In genomic region chr1:8643542-8644536, GRCh38 we compare ENCODE assay signal across 10 cellular contexts.
A peak's percentile ranks its signal among the peaks of the same experiment; 100 is the strongest.
DNase-seq lines count a peak whose midpoint lies in the region; ATAC-seq and TF ChIP-seq lines count a peak whose summit lies in the region.
"Had no signal": no experiment of that assay in that cellular context is flagged by ENCODE, and none has a peak within 500 bp of the region (broad histone marks: within the 10 kb centered on the region; RNA-seq: fewer than 3 reads in every experiment).

No MANE protein-coding gene starts in this region.

- no peak overlapping the region for H3K4me3 ChIP-seq in GM23338
- H3K4me3 ChIP-seq in LNCaP clone FGC (ENCODE audit: low read depth, low read length) = peak overlapping the region; percentile 24
- H3K4me3 ChIP-seq in trophoblast cell (ENCODE audit: low read depth, low read length) = no peak overlapping the region

- no peaks in the 10 kb centered on the region for H3K9me3 Mint-ChIP-seq in GM23338
- no peaks in the 10 kb centered on the region for H3K9me3 Mint-ChIP-seq in activated T-helper 2 cell treated with anti-CD3 and anti-CD28 coated beads, Interferon-gamma antibody, Interleukin-2, Interleukin-4, amounts not matched to agents 10 μg/mL and 5 μg/mL and 100 μg/mL, durations not matched to agents 14 hours and 24 hours and 36 hours
- H3K9me3 Mint-ChIP-seq: T-cell had no signal

- no peak overlapping the region for H3K18ac ChIP-seq in trophoblast cell (ENCODE audit: low read length)

- H3K23ac ChIP-seq in trophoblast cell (ENCODE audit: low read length) = no peak overlapping the region

- no peaks in the 10 kb centered on the region for H3K9me3 ChIP-seq in trophoblast cell (ENCODE audit: insufficient read depth, low read depth, low read length)

- H3K4me2 ChIP-seq in GM23338 (no peak overlapping the region), trophoblast cell (ENCODE audit: low read length) (no peak overlapping the region)

- no peaks in the 10 kb centered on the region for H3F3A ChIP-seq in GM23338 (replicated peaks; ENCODE audit: low read depth)

- no peak overlapping the region for H4K12ac ChIP-seq in trophoblast cell (ENCODE audit: low read depth, low read length)

- H2AFZ ChIP-seq in GM23338 (no peak overlapping the region), trophoblast cell (ENCODE audit: insufficient read depth, low read length, poor library complexity) (no peak overlapping the region)

- peaks cover 20% of the 10 kb centered on the region for H3K4me1 ChIP-seq in GM23338 (ENCODE audit: insufficient read depth)
- H3K4me1 ChIP-seq in trophoblast cell (ENCODE audit: control insufficient read depth in 1 of 2, insufficient read depth in 2 of 2, low read length in 2 of 2) = no peaks in the 10 kb centered on the region

- no peak for TF ChIP-seq CTCF in GM23338 (conservative IDR thresholded peaks at IDR 0.05; ENCODE audit: low read depth in 2 of 2)
- TF ChIP-seq CTCF in LNCaP clone FGC (IDR thresholded peaks at IDR 0.05; ENCODE audit: control insufficient read depth, extremely low read depth, insufficient read depth) = no peak

- no peak overlapping the region for H4K8ac ChIP-seq in trophoblast cell (ENCODE audit: low read depth, low read length)

- ATAC-seq in GM23338 = peak; percentile 22; the same call in 2 of the 3 replicates
- ATAC-seq: T-cell had no signal

- no peaks in the 10 kb centered on the region for H3K79me1 ChIP-seq in trophoblast cell (ENCODE audit: low read length)

- peaks cover 85% of the 10 kb centered on the region for H4K20me1 ChIP-seq in GM23338 (replicated peaks; ENCODE audit: insufficient read depth)

- no peak overlapping the region for H3K27ac ChIP-seq in GM23338 (ENCODE audit: low read depth)
- H3K27ac ChIP-seq in trophoblast cell (ENCODE audit: low read depth, low read length) = no peak overlapping the region
- H3K27ac ChIP-seq: brain microvascular endothelial cell had no signal

- no peak overlapping the region for H3K4me3 Mint-ChIP-seq in GM23338
- H3K4me3 Mint-ChIP-seq in activated T-helper 2 cell treated with anti-CD3 and anti-CD28 coated beads, Interferon-gamma antibody, Interleukin-2, Interleukin-4, amounts not matched to agents 10 μg/mL and 5 μg/mL and 100 μg/mL, durations not matched to agents 14 hours and 24 hours and 36 hours (ENCODE audit: low read depth) = no peak overlapping the region
- H3K4me3 Mint-ChIP-seq: T-cell had no signal

- no peak overlapping the region for H2BK12ac ChIP-seq in trophoblast cell (ENCODE audit: low read length)

- H2BK5ac ChIP-seq in trophoblast cell (ENCODE audit: low read depth, low read length, poor library complexity) = no peak overlapping the region

- H3K14ac ChIP-seq in trophoblast cell (ENCODE audit: low read length) = no peak overlapping the region

- H3K4ac ChIP-seq in trophoblast cell (ENCODE audit: low read depth, low read length) = peak overlapping the region; percentile 27

- H3K27ac Mint-ChIP-seq in GM23338 = peak overlapping the region; percentile 59
- H3K27ac Mint-ChIP-seq in activated T-helper 2 cell treated with anti-CD3 and anti-CD28 coated beads, Interferon-gamma antibody, Interleukin-2, Interleukin-4, amounts not matched to agents 10 μg/mL and 5 μg/mL and 100 μg/mL, durations not matched to agents 14 hours and 24 hours and 36 hours = no peak overlapping the region
- H3K27ac Mint-ChIP-seq: T-cell had no signal

- no peak overlapping the region for H2BK120ac ChIP-seq in trophoblast cell (ENCODE audit: insufficient read depth, low read length, poor library complexity)

- H3K27me3 ChIP-seq in GM23338 (ENCODE audit: insufficient read depth) (no peaks in the 10 kb centered on the region), trophoblast cell (ENCODE audit: insufficient read depth, low read length) (no peaks in the 10 kb centered on the region)
- H3K27me3 ChIP-seq: brain microvascular endothelial cell had no signal

- intact Hi-C loops in activated T-helper 2 cell treated with anti-CD3 and anti-CD28 coated beads, Interferon-gamma antibody, Interleukin-2, Interleukin-4, amounts not matched to agents 10 μg/mL and 5 μg/mL and 100 μg/mL, durations not matched to agents 14 hours and 24 hours and 36 hours (cut with micrococcal nuclease) = no loop called here

- no peak overlapping the region for H3K9ac ChIP-seq in trophoblast cell (ENCODE audit: low read length)

- H3K4me1 Mint-ChIP-seq in GM23338 = peaks cover 70% of the 10 kb centered on the region
- peaks cover 45% of the 10 kb centered on the region for H3K4me1 Mint-ChIP-seq in activated T-helper 2 cell treated with anti-CD3 and anti-CD28 coated beads, Interferon-gamma antibody, Interleukin-2, Interleukin-4, amounts not matched to agents 10 μg/mL and 5 μg/mL and 100 μg/mL, durations not matched to agents 14 hours and 24 hours and 36 hours (ENCODE audit: low read depth)

- H3K79me2 ChIP-seq in GM23338 (replicated peaks; ENCODE audit: insufficient read depth) (peaks cover 100% of the 10 kb centered on the region), trophoblast cell (ENCODE audit: control insufficient read depth, insufficient read depth, low read length, poor library complexity) (peaks cover 2% of the 10 kb centered on the region)

- H2AK5ac ChIP-seq in trophoblast cell (ENCODE audit: low read length) = no peak overlapping the region

- no CpG with 5 or more reads among the region's 6 CpGs for WGBS in trophoblast cell (ENCODE audit: extremely low coverage, insufficient coverage, insufficient read length)

- peaks cover 4% of the 10 kb centered on the region; the same call in 1 of the 3 replicates for H3K36me3 Mint-ChIP-seq in GM23338 (ENCODE audit: low read depth)
- peaks cover 50% of the 10 kb centered on the region for H3K36me3 Mint-ChIP-seq in activated T-helper 2 cell treated with anti-CD3 and anti-CD28 coated beads, Interferon-gamma antibody, Interleukin-2, Interleukin-4, amounts not matched to agents 10 μg/mL and 5 μg/mL and 100 μg/mL, durations not matched to agents 14 hours and 24 hours and 36 hours (ENCODE audit: low read depth)

- H3K36me3 ChIP-seq in GM23338 (ENCODE audit: insufficient read depth) = no peaks in the 10 kb centered on the region
- peaks cover 0 to 2% of the 10 kb centered on the region in 2 experiments for H3K36me3 ChIP-seq in trophoblast cell (ENCODE audit: control insufficient read depth in 1 of 2, insufficient read depth in 2 of 2, low read length in 2 of 2)
- H3K36me3 ChIP-seq: brain microvascular endothelial cell had no signal

- DNase-seq in NCI-H82 (lab: John Stamatoyannopoulos, UW) = peak; percentile 44
- no peak for DNase-seq in NCI-H82 treated with DMSO at 0.1 percent for 48 hours (lab: John Stamatoyannopoulos, UW; ENCODE audit: unreplicated experiment)
- DNase-seq in GM23338 (ENCODE audit: low spot score) = no peak
- DNase-seq in LNCaP clone FGC (ENCODE audit: low read depth) = peak; percentile 67
- DNase-seq in trophoblast cell = peak in 1 of 2 donors; percentile 15
- no peak for DNase-seq in T-helper 1 cell
- DNase-seq in activated T-helper 2 cell treated with anti-CD3 and anti-CD28 coated beads, Interferon-gamma antibody, Interleukin-2, Interleukin-4, amounts not matched to agents 10 μg/mL and 5 μg/mL and 100 μg/mL, durations not matched to agents 14 hours and 24 hours and 36 hours (ENCODE audit: low spot score) = no peak
- no peak for DNase-seq in kidney glomerular epithelial cell (lab: John Stamatoyannopoulos, UW)
- DNase-seq: brain microvascular endothelial cell, T-cell had no signal

- no peaks in the 10 kb centered on the region for H3K9me2 ChIP-seq in GM23338 (ENCODE audit: insufficient read depth)

- H3K27me3 Mint-ChIP-seq in GM23338 (ENCODE audit: insufficient read depth, low read depth, poor library complexity) = peaks cover 7% of the 10 kb centered on the region
- no peaks in the 10 kb centered on the region for H3K27me3 Mint-ChIP-seq in activated T-helper 2 cell treated with anti-CD3 and anti-CD28 coated beads, Interferon-gamma antibody, Interleukin-2, Interleukin-4, amounts not matched to agents 10 μg/mL and 5 μg/mL and 100 μg/mL, durations not matched to agents 14 hours and 24 hours and 36 hours (ENCODE audit: low read depth)
- H3K27me3 Mint-ChIP-seq: T-cell had no signal

- no peak overlapping the region for H4K91ac ChIP-seq in trophoblast cell (ENCODE audit: low read depth, low read length)

TF ChIP-seq in GM23338, 12 proteins besides CTCF, POLR2A, EP300 and RAD21 (continues in another document):
- TF ChIP-seq EZH2phosphoT487 (IDR thresholded peaks at IDR 0.05; ENCODE audit: unreplicated experiment) = no peak
- no peak for TF ChIP-seq CREB1 (CRISPR knock-in tag; IDR thresholded peaks at IDR 0.05; ENCODE audit: low read depth)
- no peak for TF ChIP-seq ZNF331 (CRISPR knock-in tag; IDR thresholded peaks at IDR 0.05; ENCODE audit: low read depth)
- TF ChIP-seq JUNB (IDR thresholded peaks at IDR 0.05; ENCODE audit: unreplicated experiment) = no peak
- no peak for TF ChIP-seq STAT1 (IDR thresholded peaks at IDR 0.05; ENCODE audit: unreplicated experiment)

Comparison
In these comparisons a context has a peak if more than half of its experiments do, and no peak if none do; other contexts are left out.
1. DNase-seq: peak in NCI-H82 (single experiment) and LNCaP clone FGC (single experiment); none in NCI-H82 treated with DMSO at 0.1 percent for 48 hours (single experiment), GM23338 (single experiment), T-helper 1 cell (0 of 5), activated T-helper 2 cell treated with anti-CD3 and anti-CD28 coated beads, Interferon-gamma antibody, Interleukin-2, Interleukin-4, amounts not matched to agents 10 μg/mL and 5 μg/mL and 100 μg/mL, durations not matched to agents 14 hours and 24 hours and 36 hours (single experiment) and kidney glomerular epithelial cell (single experiment).